Comparison of ENCODE assay signal across 21 cellular contexts in the genomic region with DNA sequence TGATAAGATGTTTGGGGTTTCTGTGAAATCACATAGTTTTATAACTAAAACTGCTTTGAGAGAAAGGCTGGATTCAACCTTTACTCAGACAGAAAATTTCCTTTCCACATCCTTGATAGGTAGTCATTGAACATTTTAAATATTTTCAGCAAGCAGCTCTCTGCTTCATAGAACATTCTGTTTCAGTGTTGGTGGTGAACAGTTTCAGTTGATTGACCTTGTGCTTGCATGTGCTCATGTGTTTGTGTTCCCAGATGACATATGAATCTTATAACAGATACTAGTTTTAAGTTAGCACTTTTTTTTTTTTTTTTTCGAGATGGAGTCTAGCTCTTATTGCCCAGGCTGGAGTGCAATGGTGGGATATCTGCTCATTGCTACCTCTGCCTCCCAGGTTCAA.
A peak's percentile ranks its signal among the peaks of the same experiment; 100 is the strongest.
DNase-seq lines count a peak whose midpoint lies in the region; ATAC-seq, FAIRE-seq and TF ChIP-seq lines count a peak whose summit lies in the region.
"Had no signal": no experiment of that assay in that cellular context is flagged by ENCODE, and none has a peak within 500 bp of the region (broad histone marks: within the 10 kb centered on the region; RNA-seq: fewer than 3 reads in every experiment).

No MANE protein-coding gene starts in this region.

- H4K20me1 ChIP-seq in GM12878 (ENCODE audit: control insufficient read depth, insufficient read depth): no peaks in the 10 kb centered on the region

- H3K4me1 ChIP-seq in GM12878 (ENCODE audit: control insufficient read depth, insufficient read depth, low read length) (no peaks in the 10 kb centered on the region), psoas muscle (no peaks in the 10 kb centered on the region)
- H3K4me1 ChIP-seq: A549, HAP-1 had no signal

- no peak overlapping the region for H3K4me2 ChIP-seq in GM12878 (ENCODE audit: control insufficient read depth, insufficient read depth)
- H3K4me2 ChIP-seq: A549 had no signal

- no peak overlapping the region for H3K27ac Mint-ChIP-seq in Calu3 (ENCODE audit: unreplicated experiment)
- H3K27ac Mint-ChIP-seq: CD4-positive, alpha-beta memory T cell; HFFc6 had no signal

- no CpG with 5 or more reads among the region's 1 CpG for WGBS in GM12878 (ENCODE audit: insufficient coverage, insufficient replicate concordance, low lambda C conversion rate, missing lambda C conversion rate)
- 53 to 83% (median 56%) methylated on average over 1 of the region's 1 CpG for WGBS in psoas muscle, 3 donors

- POLR2A ChIA-PET in GM12878 (lab: Charles Lee): interaction anchor here (0.7 kb wide), 1 partner anchor 937 kb away, joined by 5 read pairs; no protein-coding TSS in a partner anchor

- no peaks in the 10 kb centered on the region for H3K27me3 ChIP-seq in GM12878 (replicated peaks in 1 of 2; ENCODE audit: control insufficient read depth in 2 of 2, insufficient read depth in 2 of 2, low read length in 1 of 2)
- no peaks in the 10 kb centered on the region for H3K27me3 ChIP-seq in psoas muscle (ENCODE audit: insufficient read depth in 3 of 3, low read length in 2 of 3)

- no peak overlapping the region for H3K27ac ChIP-seq in GM12878 (ENCODE audit: control insufficient read depth, insufficient read depth)
- H3K27ac ChIP-seq in psoas muscle: no peak overlapping the region
- H3K27ac ChIP-seq: A549 had no signal

- H3K9me3 ChIP-seq in GM12878 (replicated peaks; ENCODE audit: control insufficient read depth, insufficient read depth, low read length): no peaks in the 10 kb centered on the region
- no peaks in the 10 kb centered on the region for H3K9me3 ChIP-seq in psoas muscle
- H3K9me3 ChIP-seq: A549, HAP-1 had no signal

- intact Hi-C loops in GM12878 (cut with micrococcal nuclease; ENCODE audit: unreplicated experiment): no loop called here
- intact Hi-C loops in Calu3 (cut with micrococcal nuclease; ENCODE audit: unreplicated experiment): no loop called here
- intact Hi-C loops in psoas muscle (cut with DNase I): loop anchor here in 1 of 2 donors (10.0 kb wide), 1 partner anchor 1385 kb away; no protein-coding TSS in a partner anchor

- no peak for TF ChIP-seq EP300 in GM12878 (IDR thresholded peaks at IDR 0.05; ENCODE audit: borderline replicate concordance in 1 of 2, control insufficient read depth in 1 of 2, low read depth in 2 of 2, low read length in 2 of 2)

- no peaks in the 10 kb centered on the region for H3K4me1 Mint-ChIP-seq in Calu3 (ENCODE audit: low read depth, unreplicated experiment)
- H3K4me1 Mint-ChIP-seq: CD4-positive, alpha-beta memory T cell had no signal

- H3K36me3 ChIP-seq in GM12878 (ENCODE audit: control insufficient read depth in 2 of 2, insufficient read depth in 2 of 2, low read length in 1 of 2) (no peaks in the 10 kb centered on the region), psoas muscle (ENCODE audit: insufficient read depth in 1 of 2, low read depth in 1 of 2) (no peaks in the 10 kb centered on the region)
- H3K36me3 ChIP-seq: HAP-1 had no signal

- CTCF ChIA-PET in GM12878 (lab: Yijun Ruan, JAX): no interaction called here
- CTCF ChIA-PET in Calu3 (lab: Charles Lee): no interaction called here

- no TSS peak for BruUV-seq in GM12878 (replicated peaks; lab: Mats Ljungman, UMichigan)
- no TSS peak for BruUV-seq in Calu3 (replicated peaks; lab: Mats Ljungman, UMichigan)

- H3K4me3 ChIP-seq in GM12878 (no peak overlapping the region), psoas muscle (no peak overlapping the region)
- H3K4me3 ChIP-seq: A549, HAP-1 had no signal

- SMC1A ChIA-PET in GM12878 (lab: Charles Lee; ENCODE audit: uncharacterized antibody, unreplicated experiment): interaction anchor here (1.0 to 1.4 kb wide), 2 partner anchors 10 to 34 kb away, joined by 3 read pairs; no protein-coding TSS in a partner anchor

- FAIRE-seq in GM12878 (lab: Jason Lieb, UNC): no peak
- FAIRE-seq: A549, G401.6, GM12891, GM18507, H54 had no signal

- TF ChIP-seq CTCF in GM12878 (IDR thresholded peaks at IDR 0.05 in 2 of 3, conservative IDR thresholded peaks at IDR 0.05 in 1 of 3; ENCODE audit: control insufficient read depth in 2 of 3, extremely low read depth in 1 of 3, insufficient read depth in 1 of 3, low read depth in 3 of 3, low read length in 3 of 3): no peak
- TF ChIP-seq CTCF in Calu3 (IDR thresholded peaks at IDR 0.05; ENCODE audit: unreplicated experiment): no peak
- no peak for TF ChIP-seq CTCF in psoas muscle (IDR thresholded peaks at IDR 0.05)

- no peak overlapping the region for H3K9ac ChIP-seq in GM12878 (ENCODE audit: control insufficient read depth, insufficient read depth, low read length)

- no peak for TF ChIP-seq POLR2A in GM12878 (IDR thresholded peaks at IDR 0.05; ENCODE audit: low read depth, low read length)

- H3K9me3 Mint-ChIP-seq in Calu3 (ENCODE audit: low read depth, unreplicated experiment): no peaks in the 10 kb centered on the region

- no peak overlapping the region for H3K4me3 Mint-ChIP-seq in Calu3 (ENCODE audit: low read depth, unreplicated experiment)
- H3K4me3 Mint-ChIP-seq: CD4-positive, alpha-beta memory T cell; HFFc6 had no signal

- RAD21 ChIA-PET in GM12878 (lab: Charles Lee; ENCODE audit: unreplicated experiment): interaction anchor here (0.7 kb wide), 1 partner anchor 573 kb away, joined by 6 read pairs; no protein-coding TSS in a partner anchor

- ATAC-seq in GM18867 (IDR thresholded peaks at IDR 0.05; ENCODE audit: unreplicated experiment): peak; percentile 61
- ATAC-seq in HG02798 (IDR thresholded peaks at IDR 0.05; ENCODE audit: poor library complexity, unreplicated experiment): peak; percentile 37
- peak; percentile 38; the same call in 1 of the 3 replicates for ATAC-seq in GM12878
- no peak for ATAC-seq in GM18870 (IDR thresholded peaks at IDR 0.05; ENCODE audit: unreplicated experiment)
- no peak for ATAC-seq in psoas muscle
- ATAC-seq: A549 had no signal

- no peak overlapping the region for H2AFZ ChIP-seq in GM12878 (ENCODE audit: control insufficient read depth, low read depth, low read length)

- no peaks in the 10 kb centered on the region for H3K79me2 ChIP-seq in GM12878 (ENCODE audit: control insufficient read depth, insufficient read depth, low read length)

- no peaks in the 10 kb centered on the region for H3K36me3 Mint-ChIP-seq in Calu3 (ENCODE audit: insufficient read depth, unreplicated experiment)
- H3K36me3 Mint-ChIP-seq: CD4-positive, alpha-beta memory T cell had no signal

- no peaks in the 10 kb centered on the region for H3K27me3 Mint-ChIP-seq in Calu3 (ENCODE audit: unreplicated experiment)
- H3K27me3 Mint-ChIP-seq: CD4-positive, alpha-beta memory T cell had no signal

- in situ Hi-C loops in GM12878 (cut with MboI): no loop called here

- DNase-seq in GM12878 (ENCODE audit: low read depth, low spot score) (no peak), Calu3 (no peak), psoas muscle (no peak)
- DNase-seq: 8988T; ACHN; C1 segment of cervical spinal cord; CD4-positive, alpha-beta memory T cell; COR-L47; DMS153; DND-41; GOT3; HFFc6 had no signal

- no peak for TF ChIP-seq RAD21 in GM12878 (IDR thresholded peaks at IDR 0.05; ENCODE audit: insufficient read depth, low read depth, low read length)

TF ChIP-seq in GM12878, 131 proteins besides CTCF, POLR2A, EP300 and RAD21 (continues in another document):
- TF ChIP-seq MYC (IDR thresholded peaks at IDR 0.05; ENCODE audit: insufficient read depth, insufficient read length, insufficient replicate concordance, low read length, severe bottlenecking): no peak
- no peak for TF ChIP-seq ZNF217 (IDR thresholded peaks at IDR 0.05)
- no peak for TF ChIP-seq SIN3A (IDR thresholded peaks at IDR 0.05; ENCODE audit: low read depth, low read length)
- no peak for TF ChIP-seq CUX1 (IDR thresholded peaks at IDR 0.05; ENCODE audit: insufficient replicate concordance, low read depth, low read length)
- TF ChIP-seq GATAD2B (conservative IDR thresholded peaks at IDR 0.05; ENCODE audit: low read depth): no peak
- no peak for TF ChIP-seq ZNF384 (IDR thresholded peaks at IDR 0.05; ENCODE audit: borderline replicate concordance, low read depth, low read length)
- no peak for TF ChIP-seq CHD4 (IDR thresholded peaks at IDR 0.05)
- TF ChIP-seq RAD51 (IDR thresholded peaks at IDR 0.05): no peak

Comparison
In these comparisons a context has a peak if more than half of its experiments do, and no peak if none do; other contexts are left out.
1. ATAC-seq: peak in GM18867 (single experiment), HG02798 (single experiment) and GM12878 (single experiment); none in GM18870 (single experiment) and psoas muscle (0 of 4).